9 cellular contexts compared by ENCODE assay signal in the genomic region with DNA sequence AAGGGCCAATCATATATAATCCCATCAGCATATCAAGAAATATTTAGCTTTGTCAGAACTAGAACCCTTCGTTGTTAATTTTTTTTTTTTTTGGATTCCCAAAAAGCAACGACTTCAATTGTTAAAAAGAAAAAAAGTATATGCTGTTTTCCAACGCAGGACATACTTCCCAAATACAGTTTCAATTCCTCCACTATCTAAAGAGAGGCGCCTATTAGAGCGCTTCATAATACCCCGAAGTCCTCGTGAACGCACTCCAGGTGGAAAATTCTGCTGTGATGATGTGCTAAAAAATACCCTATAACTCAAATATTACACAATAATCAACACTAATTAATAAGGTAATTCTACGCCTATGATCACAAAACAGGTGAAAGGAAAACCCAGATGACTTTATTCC. TPM values are rescaled to one million over a fixed set of nuclear protein-coding genes. Genes with fewer than 3 reads are reported as not detected.
A peak's percentile ranks its signal among the peaks of the same experiment; 100 is the strongest.
DNase-seq lines count a peak whose midpoint lies in the region; ATAC-seq and TF ChIP-seq lines count a peak whose summit lies in the region.
"Had no signal": no experiment of that assay in that cellular context is flagged by ENCODE, and none has a peak within 500 bp of the region (broad histone marks: within the 10 kb centered on the region; RNA-seq: fewer than 3 reads in every experiment).

No MANE protein-coding gene starts in this region.

- no peaks in the 10 kb centered on the region for H3K9me3 Mint-ChIP-seq in T-helper 2 cell treated with Interferon-gamma antibody and Interleukin-4, amounts not matched to agents 5 μg/mL and 100 μg/mL, for 36 hours

- 0 out of 2 replicates have a peak, but pooled peaks cover 2% of the 10 kb centered on the region for H4K20me1 ChIP-seq in OCI-LY7 (ENCODE audit: insufficient read depth, low read length)

- no peaks in the 10 kb centered on the region for H3K27me3 ChIP-seq in endocrine pancreas (ENCODE audit: control insufficient read depth, insufficient read depth, low read length)
- no peaks in the 10 kb centered on the region for H3K27me3 ChIP-seq in sigmoid colon
- H3K27me3 ChIP-seq: suprapubic skin had no signal

- intact Hi-C loops in OCI-LY7 (cut with micrococcal nuclease; ENCODE audit: unreplicated experiment): no loop called here
- intact Hi-C loops in sigmoid colon (cut with DNase I): no loop called here

- H3K36me3 Mint-ChIP-seq in T-helper 2 cell treated with Interferon-gamma antibody and Interleukin-4, amounts not matched to agents 5 μg/mL and 100 μg/mL, for 36 hours (ENCODE audit: low read depth): peaks cover 29% of the 10 kb centered on the region

- no peak overlapping the region for H3K9ac ChIP-seq in endocrine pancreas (ENCODE audit: control insufficient read depth, insufficient read depth, low read length)

- WGBS in sigmoid colon, 2 donors: 56 to 60% methylated on average over 9 of the region's 9 CpGs

- CTCF ChIA-PET in OCI-LY7 (lab: Charles Lee; ENCODE audit: unreplicated experiment): interaction anchor here (1.2 kb wide), 1 partner anchor 64 kb away, joined by 3 read pairs; no protein-coding TSS in a partner anchor

- no peak for TF ChIP-seq CTCF in OCI-LY7 (conservative IDR thresholded peaks at IDR 0.05; ENCODE audit: low read length)
- no peak for TF ChIP-seq CTCF in sigmoid colon (IDR thresholded peaks at IDR 0.05)

- peaks cover 57% of the 10 kb centered on the region for H3K4me1 Mint-ChIP-seq in T-helper 2 cell treated with Interferon-gamma antibody and Interleukin-4, amounts not matched to agents 5 μg/mL and 100 μg/mL, for 36 hours (ENCODE audit: low read depth)

- H3K4me1 ChIP-seq in OCI-LY7 (ENCODE audit: insufficient read depth, low read length, poor library complexity, severe bottlenecking): peaks cover 100% of the 10 kb centered on the region
- H3K4me1 ChIP-seq in endocrine pancreas (ENCODE audit: control insufficient read depth, insufficient read depth, low read length): peaks cover 23% of the 10 kb centered on the region
- H3K4me1 ChIP-seq in sigmoid colon: peaks cover 0 to 88% (median 71%) of the 10 kb centered on the region in 4 donors

- no TSS peak for BruUV-seq in OCI-LY7 (replicated peaks; lab: Mats Ljungman, UMichigan)

- H3K79me2 ChIP-seq in OCI-LY7 (ENCODE audit: insufficient read depth, low read depth, low read length): peaks cover 100% of the 10 kb centered on the region

- TF ChIP-seq EP300 in sigmoid colon (IDR thresholded peaks at IDR 0.05): no peak

- POLR2A ChIA-PET in OCI-LY7 (lab: Charles Lee): interaction anchor here (0.6 to 2.7 kb wide), 19 partner anchors 8 to 1945 kb away, joined by 3 to 20 read pairs (median 4); no protein-coding TSS in a partner anchor

- peaks cover 73% of the 10 kb centered on the region for H3K36me3 ChIP-seq in OCI-LY7 (ENCODE audit: insufficient read depth, low read length)
- no peaks in the 10 kb centered on the region for H3K36me3 ChIP-seq in endocrine pancreas (ENCODE audit: control insufficient read depth, insufficient read depth, low read length)
- H3K36me3 ChIP-seq in sigmoid colon: no peaks in the 10 kb centered on the region
- H3K36me3 ChIP-seq: suprapubic skin had no signal

- H3K27me3 Mint-ChIP-seq in T-helper 2 cell treated with Interferon-gamma antibody and Interleukin-4, amounts not matched to agents 5 μg/mL and 100 μg/mL, for 36 hours (ENCODE audit: low read depth): no peaks in the 10 kb centered on the region

- ATAC-seq in HG03565 (IDR thresholded peaks at IDR 0.05; ENCODE audit: unreplicated experiment): no peak

- no peak for TF ChIP-seq POLR2A in sigmoid colon (IDR thresholded peaks at IDR 0.05)

- DNase-seq in T-helper 2 cell treated with Interferon-gamma antibody and Interleukin-4, amounts not matched to agents 5 μg/mL and 100 μg/mL, for 36 hours (ENCODE audit: low spot score): no peak
- DNase-seq in T-helper 2 cell: no peak
- no peak for DNase-seq in OCI-LY7 (ENCODE audit: low spot score)
- no peak for DNase-seq in sigmoid colon
- no peak for DNase-seq in SHP77 (lab: John Stamatoyannopoulos, UW)
- no peak for DNase-seq in cerebellum (ENCODE audit: low spot score)

- peak overlapping the region; percentile 89 for H3K27ac ChIP-seq in OCI-LY7 (ENCODE audit: low read depth, low read length, poor library complexity, severe bottlenecking)
- H3K27ac ChIP-seq in sigmoid colon: peak overlapping the region; percentile 54 to 68 (median 64)
- H3K27ac ChIP-seq: suprapubic skin had no signal

- no peaks in the 10 kb centered on the region for H3K9me3 ChIP-seq in OCI-LY7 (ENCODE audit: low read length)
- no peaks in the 10 kb centered on the region for H3K9me3 ChIP-seq in endocrine pancreas (ENCODE audit: control insufficient read depth, low read length)
- no peaks in the 10 kb centered on the region for H3K9me3 ChIP-seq in sigmoid colon
- H3K9me3 ChIP-seq: suprapubic skin had no signal

- H3K4me2 ChIP-seq in OCI-LY7 (ENCODE audit: low read length): peak overlapping the region; percentile 85

- peak overlapping the region; percentile 32 for H3K4me3 Mint-ChIP-seq in T-helper 2 cell treated with Interferon-gamma antibody and Interleukin-4, amounts not matched to agents 5 μg/mL and 100 μg/mL, for 36 hours

- peak overlapping the region; percentile 59 for H3K4me3 ChIP-seq in OCI-LY7 (ENCODE audit: low read depth, low read length, poor library complexity, severe bottlenecking)
- peak overlapping the region; percentile 7 for H3K4me3 ChIP-seq in endocrine pancreas (ENCODE audit: control insufficient read depth, insufficient read depth, low read length)
- H3K4me3 ChIP-seq in sigmoid colon: no peak overlapping the region
- H3K4me3 ChIP-seq: suprapubic skin had no signal

- no peak overlapping the region for H3K27ac Mint-ChIP-seq in T-helper 2 cell treated with Interferon-gamma antibody and Interleukin-4, amounts not matched to agents 5 μg/mL and 100 μg/mL, for 36 hours

- no peaks in the 10 kb centered on the region for H3K9me2 ChIP-seq in OCI-LY7 (ENCODE audit: insufficient read depth, low read length)

- H2AFZ ChIP-seq in OCI-LY7 (ENCODE audit: low read length): no peak overlapping the region

RNA-seq across cellular contexts. Expression of a gene that starts 20.8 kb away (rescaled TPM):
- total RNA-seq in OCI-LY7 (2014; rRNA removed; shearing (Covaris generic)): 70.6 and 76.5 TPM in 2 replicates
- total RNA-seq in OCI-LY7 (2022) (136 and 141 TPM in 2 replicates), sigmoid colon (100 to 1,000 TPM in 2 of 4 donors, 10 to 100 TPM in 2; 72.8 to 120 (median 96.4) TPM), cerebellum (80.9 TPM)
- polyA plus RNA-seq in sigmoid colon: 10 to 100 TPM; 33.1 to 62.9 (median 39.6) TPM

Comparison
In these comparisons a context has a peak if more than half of its experiments do, and no peak if none do; other contexts are left out.
1. H3K4me3 ChIP-seq: peak in OCI-LY7 (single experiment) and endocrine pancreas (single experiment); none in sigmoid colon (0 of 4).